Comparison of ENCODE assay signal across 2 cellular contexts in the genomic region with DNA sequence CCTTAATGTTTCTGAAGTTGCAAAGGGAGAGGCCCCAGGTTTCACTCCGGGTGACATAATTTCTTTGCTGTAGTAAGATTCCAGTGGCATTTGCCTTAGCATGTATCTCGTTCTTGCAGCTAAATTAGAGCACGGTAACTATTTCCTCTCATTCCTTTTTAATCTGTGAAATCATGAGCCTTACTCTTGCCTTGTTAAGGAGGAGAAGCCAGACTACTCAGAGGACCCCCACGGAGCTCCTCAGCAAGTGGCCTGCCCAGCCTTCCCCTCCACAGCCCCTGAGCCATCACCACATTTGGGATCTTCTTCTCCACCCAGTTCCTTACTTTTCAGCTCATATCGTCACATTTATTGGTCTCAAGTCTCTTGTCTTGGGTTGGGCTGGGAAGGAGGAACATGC.
TF ChIP-seq lines count a peak whose summit lies in the region.

No MANE protein-coding gene starts in this region.

TF ChIP-seq in SK-N-SH, 30 proteins besides CTCF, POLR2A, EP300 and RAD21 (continued from another document):
- TF ChIP-seq, protein P1, sequence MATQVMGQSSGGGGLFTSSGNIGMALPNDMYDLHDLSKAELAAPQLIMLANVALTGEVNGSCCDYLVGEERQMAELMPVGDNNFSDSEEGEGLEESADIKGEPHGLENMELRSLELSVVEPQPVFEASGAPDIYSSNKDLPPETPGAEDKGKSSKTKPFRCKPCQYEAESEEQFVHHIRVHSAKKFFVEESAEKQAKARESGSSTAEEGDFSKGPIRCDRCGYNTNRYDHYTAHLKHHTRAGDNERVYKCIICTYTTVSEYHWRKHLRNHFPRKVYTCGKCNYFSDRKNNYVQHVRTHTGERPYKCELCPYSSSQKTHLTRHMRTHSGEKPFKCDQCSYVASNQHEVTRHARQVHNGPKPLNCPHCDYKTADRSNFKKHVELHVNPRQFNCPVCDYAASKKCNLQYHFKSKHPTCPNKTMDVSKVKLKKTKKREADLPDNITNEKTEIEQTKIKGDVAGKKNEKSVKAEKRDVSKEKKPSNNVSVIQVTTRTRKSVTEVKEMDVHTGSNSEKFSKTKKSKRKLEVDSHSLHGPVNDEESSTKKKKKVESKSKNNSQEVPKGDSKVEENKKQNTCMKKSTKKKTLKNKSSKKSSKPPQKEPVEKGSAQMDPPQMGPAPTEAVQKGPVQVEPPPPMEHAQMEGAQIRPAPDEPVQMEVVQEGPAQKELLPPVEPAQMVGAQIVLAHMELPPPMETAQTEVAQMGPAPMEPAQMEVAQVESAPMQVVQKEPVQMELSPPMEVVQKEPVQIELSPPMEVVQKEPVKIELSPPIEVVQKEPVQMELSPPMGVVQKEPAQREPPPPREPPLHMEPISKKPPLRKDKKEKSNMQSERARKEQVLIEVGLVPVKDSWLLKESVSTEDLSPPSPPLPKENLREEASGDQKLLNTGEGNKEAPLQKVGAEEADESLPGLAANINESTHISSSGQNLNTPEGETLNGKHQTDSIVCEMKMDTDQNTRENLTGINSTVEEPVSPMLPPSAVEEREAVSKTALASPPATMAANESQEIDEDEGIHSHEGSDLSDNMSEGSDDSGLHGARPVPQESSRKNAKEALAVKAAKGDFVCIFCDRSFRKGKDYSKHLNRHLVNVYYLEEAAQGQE (IDR thresholded peaks at IDR 0.05; ENCODE audit: low read depth, low read length) = no peak
- TF ChIP-seq TCF12 (IDR thresholded peaks at IDR 0.05) (no peak), YY1 (IDR thresholded peaks at IDR 0.05; ENCODE audit: low read depth) (no peak), MXI1 (IDR thresholded peaks at IDR 0.05; ENCODE audit: low read depth, low read length) (no peak), NFIC (IDR thresholded peaks at IDR 0.05; ENCODE audit: borderline replicate concordance) (no peak), FOXJ3 (CRISPR knock-in tag; IDR thresholded peaks at IDR 0.05) (no peak), MEF2A (IDR thresholded peaks at IDR 0.05; ENCODE audit: borderline replicate concordance, low read depth) (no peak), TAF1 (IDR thresholded peaks at IDR 0.05; ENCODE audit: borderline replicate concordance, low read depth, low read length) (no peak), RXRA (IDR thresholded peaks at IDR 0.05; ENCODE audit: borderline replicate concordance, low read depth) (no peak), NRF1 (IDR thresholded peaks at IDR 0.05; ENCODE audit: low read depth, low read length) (no peak), EZH2phosphoT487 (IDR thresholded peaks at IDR 0.05; ENCODE audit: borderline replicate concordance, low read depth) (no peak), POLR2AphosphoS5 (IDR thresholded peaks at IDR 0.05; ENCODE audit: low read depth, low read length) (no peak), SIN3A (IDR thresholded peaks at IDR 0.05; ENCODE audit: borderline replicate concordance, low read depth, low read length) (no peak), ELF1 (IDR thresholded peaks at IDR 0.05) (no peak)
- TF ChIP-seq, protein P2, sequence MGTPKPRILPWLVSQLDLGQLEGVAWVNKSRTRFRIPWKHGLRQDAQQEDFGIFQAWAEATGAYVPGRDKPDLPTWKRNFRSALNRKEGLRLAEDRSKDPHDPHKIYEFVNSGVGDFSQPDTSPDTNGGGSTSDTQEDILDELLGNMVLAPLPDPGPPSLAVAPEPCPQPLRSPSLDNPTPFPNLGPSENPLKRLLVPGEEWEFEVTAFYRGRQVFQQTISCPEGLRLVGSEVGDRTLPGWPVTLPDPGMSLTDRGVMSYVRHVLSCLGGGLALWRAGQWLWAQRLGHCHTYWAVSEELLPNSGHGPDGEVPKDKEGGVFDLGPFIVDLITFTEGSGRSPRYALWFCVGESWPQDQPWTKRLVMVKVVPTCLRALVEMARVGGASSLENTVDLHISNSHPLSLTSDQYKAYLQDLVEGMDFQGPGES (IDR thresholded peaks at IDR 0.05; ENCODE audit: low read depth, low read length) = no peak
- TF ChIP-seq, protein P3, sequence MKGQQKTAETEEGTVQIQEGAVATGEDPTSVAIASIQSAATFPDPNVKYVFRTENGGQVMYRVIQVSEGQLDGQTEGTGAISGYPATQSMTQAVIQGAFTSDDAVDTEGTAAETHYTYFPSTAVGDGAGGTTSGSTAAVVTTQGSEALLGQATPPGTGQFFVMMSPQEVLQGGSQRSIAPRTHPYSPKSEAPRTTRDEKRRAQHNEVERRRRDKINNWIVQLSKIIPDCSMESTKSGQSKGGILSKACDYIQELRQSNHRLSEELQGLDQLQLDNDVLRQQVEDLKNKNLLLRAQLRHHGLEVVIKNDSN (IDR thresholded peaks at IDR 0.05; ENCODE audit: borderline replicate concordance, low read depth) = no peak
- TF ChIP-seq, protein P4, sequence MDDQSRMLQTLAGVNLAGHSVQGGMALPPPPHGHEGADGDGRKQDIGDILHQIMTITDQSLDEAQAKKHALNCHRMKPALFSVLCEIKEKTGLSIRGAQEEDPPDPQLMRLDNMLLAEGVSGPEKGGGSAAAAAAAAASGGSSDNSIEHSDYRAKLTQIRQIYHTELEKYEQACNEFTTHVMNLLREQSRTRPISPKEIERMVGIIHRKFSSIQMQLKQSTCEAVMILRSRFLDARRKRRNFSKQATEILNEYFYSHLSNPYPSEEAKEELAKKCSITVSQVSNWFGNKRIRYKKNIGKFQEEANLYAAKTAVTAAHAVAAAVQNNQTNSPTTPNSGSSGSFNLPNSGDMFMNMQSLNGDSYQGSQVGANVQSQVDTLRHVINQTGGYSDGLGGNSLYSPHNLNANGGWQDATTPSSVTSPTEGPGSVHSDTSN (IDR thresholded peaks at IDR 0.05) = no peak

TF ChIP-seq in SK-N-SH treated with all-trans-retinoic acid at 6 μM for 48 hours, 23 proteins besides CTCF, POLR2A, EP300 and RAD21 (continued from another document):
- TF ChIP-seq, protein P5, sequence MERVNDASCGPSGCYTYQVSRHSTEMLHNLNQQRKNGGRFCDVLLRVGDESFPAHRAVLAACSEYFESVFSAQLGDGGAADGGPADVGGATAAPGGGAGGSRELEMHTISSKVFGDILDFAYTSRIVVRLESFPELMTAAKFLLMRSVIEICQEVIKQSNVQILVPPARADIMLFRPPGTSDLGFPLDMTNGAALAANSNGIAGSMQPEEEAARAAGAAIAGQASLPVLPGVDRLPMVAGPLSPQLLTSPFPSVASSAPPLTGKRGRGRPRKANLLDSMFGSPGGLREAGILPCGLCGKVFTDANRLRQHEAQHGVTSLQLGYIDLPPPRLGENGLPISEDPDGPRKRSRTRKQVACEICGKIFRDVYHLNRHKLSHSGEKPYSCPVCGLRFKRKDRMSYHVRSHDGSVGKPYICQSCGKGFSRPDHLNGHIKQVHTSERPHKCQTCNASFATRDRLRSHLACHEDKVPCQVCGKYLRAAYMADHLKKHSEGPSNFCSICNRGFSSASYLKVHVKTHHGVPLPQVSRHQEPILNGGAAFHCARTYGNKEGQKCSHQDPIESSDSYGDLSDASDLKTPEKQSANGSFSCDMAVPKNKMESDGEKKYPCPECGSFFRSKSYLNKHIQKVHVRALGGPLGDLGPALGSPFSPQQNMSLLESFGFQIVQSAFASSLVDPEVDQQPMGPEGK (CRISPR knock-in tag; IDR thresholded peaks at IDR 0.05; ENCODE audit: borderline replicate concordance) = no peak
- TF ChIP-seq TCF4 (CRISPR knock-in tag; IDR thresholded peaks at IDR 0.05; ENCODE audit: borderline replicate concordance) (no peak), ZNF565 (CRISPR knock-in tag; conservative IDR thresholded peaks at IDR 0.05; ENCODE audit: low read depth) (no peak), PPARA (CRISPR knock-in tag; IDR thresholded peaks at IDR 0.05; ENCODE audit: borderline replicate concordance) (no peak), ISL1 (CRISPR knock-in tag; IDR thresholded peaks at IDR 0.05) (no peak), ARNTL (CRISPR knock-in tag; IDR thresholded peaks at IDR 0.05; ENCODE audit: borderline replicate concordance, low read depth) (no peak), ZFP3 (CRISPR knock-in tag; IDR thresholded peaks at IDR 0.05) (no peak), ZFP30 (CRISPR knock-in tag; IDR thresholded peaks at IDR 0.05) (no peak), RARB (CRISPR knock-in tag; IDR thresholded peaks at IDR 0.05) (no peak), GLIS3 (CRISPR knock-in tag; IDR thresholded peaks at IDR 0.05) (no peak), SNAI2 (CRISPR knock-in tag; IDR thresholded peaks at IDR 0.05) (no peak), ESRRG (CRISPR knock-in tag; IDR thresholded peaks at IDR 0.05) (no peak)
- TF ChIP-seq, protein P6, sequence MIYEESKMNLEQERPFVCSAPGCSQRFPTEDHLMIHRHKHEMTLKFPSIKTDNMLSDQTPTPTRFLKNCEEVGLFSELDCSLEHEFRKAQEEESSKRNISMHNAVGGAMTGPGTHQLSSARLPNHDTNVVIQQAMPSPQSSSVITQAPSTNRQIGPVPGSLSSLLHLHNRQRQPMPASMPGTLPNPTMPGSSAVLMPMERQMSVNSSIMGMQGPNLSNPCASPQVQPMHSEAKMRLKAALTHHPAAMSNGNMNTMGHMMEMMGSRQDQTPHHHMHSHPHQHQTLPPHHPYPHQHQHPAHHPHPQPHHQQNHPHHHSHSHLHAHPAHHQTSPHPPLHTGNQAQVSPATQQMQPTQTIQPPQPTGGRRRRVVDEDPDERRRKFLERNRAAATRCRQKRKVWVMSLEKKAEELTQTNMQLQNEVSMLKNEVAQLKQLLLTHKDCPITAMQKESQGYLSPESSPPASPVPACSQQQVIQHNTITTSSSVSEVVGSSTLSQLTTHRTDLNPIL (CRISPR knock-in tag; IDR thresholded peaks at IDR 0.05; ENCODE audit: low read depth) = no peak
- TF ChIP-seq, protein P7, sequence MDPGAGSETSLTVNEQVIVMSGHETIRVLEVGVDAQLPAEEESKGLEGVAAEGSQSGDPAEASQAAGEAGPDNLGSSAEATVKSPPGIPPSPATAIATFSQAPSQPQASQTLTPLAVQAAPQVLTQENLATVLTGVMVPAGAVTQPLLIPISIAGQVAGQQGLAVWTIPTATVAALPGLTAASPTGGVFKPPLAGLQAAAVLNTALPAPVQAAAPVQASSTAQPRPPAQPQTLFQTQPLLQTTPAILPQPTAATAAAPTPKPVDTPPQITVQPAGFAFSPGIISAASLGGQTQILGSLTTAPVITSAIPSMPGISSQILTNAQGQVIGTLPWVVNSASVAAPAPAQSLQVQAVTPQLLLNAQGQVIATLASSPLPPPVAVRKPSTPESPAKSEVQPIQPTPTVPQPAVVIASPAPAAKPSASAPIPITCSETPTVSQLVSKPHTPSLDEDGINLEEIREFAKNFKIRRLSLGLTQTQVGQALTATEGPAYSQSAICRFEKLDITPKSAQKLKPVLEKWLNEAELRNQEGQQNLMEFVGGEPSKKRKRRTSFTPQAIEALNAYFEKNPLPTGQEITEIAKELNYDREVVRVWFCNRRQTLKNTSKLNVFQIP (CRISPR knock-in tag; IDR thresholded peaks at IDR 0.05; ENCODE audit: borderline replicate concordance, low read depth) = no peak
- TF ChIP-seq, protein P8, sequence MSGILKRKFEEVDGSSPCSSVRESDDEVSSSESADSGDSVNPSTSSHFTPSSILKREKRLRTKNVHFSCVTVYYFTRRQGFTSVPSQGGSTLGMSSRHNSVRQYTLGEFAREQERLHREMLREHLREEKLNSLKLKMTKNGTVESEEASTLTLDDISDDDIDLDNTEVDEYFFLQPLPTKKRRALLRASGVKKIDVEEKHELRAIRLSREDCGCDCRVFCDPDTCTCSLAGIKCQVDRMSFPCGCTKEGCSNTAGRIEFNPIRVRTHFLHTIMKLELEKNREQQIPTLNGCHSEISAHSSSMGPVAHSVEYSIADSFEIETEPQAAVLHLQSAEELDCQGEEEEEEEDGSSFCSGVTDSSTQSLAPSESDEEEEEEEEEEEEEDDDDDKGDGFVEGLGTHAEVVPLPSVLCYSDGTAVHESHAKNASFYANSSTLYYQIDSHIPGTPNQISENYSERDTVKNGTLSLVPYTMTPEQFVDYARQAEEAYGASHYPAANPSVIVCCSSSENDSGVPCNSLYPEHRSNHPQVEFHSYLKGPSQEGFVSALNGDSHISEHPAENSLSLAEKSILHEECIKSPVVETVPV (CRISPR knock-in tag; IDR thresholded peaks at IDR 0.05) = no peak
